ENCODE assay signal across 11 cellular contexts in genomic region chr15:81194723-81195122, GRCh38.
"Had no signal": no experiment of that assay in that cellular context is flagged by ENCODE, and none has a peak within 500 bp of the region (broad histone marks: within the 10 kb centered on the region; RNA-seq: fewer than 3 reads in every experiment).

No MANE protein-coding gene starts in this region.

- H3K36me3 Mint-ChIP-seq: memory B cell had no signal

- ATAC-seq: stimulated activated naive CD8-positive, alpha-beta T cell treated with anti-CD3 and anti-CD28 coated beads, Interleukin-15, Interleukin-2, amounts not matched to agents 100 U/mL and 50 U/mL, for 24 hours had no signal

- H3K4me1 Mint-ChIP-seq: activated CD4-positive, alpha-beta T cell treated with anti-CD3 and anti-CD28 coated beads, Interleukin-2, amount 10 ng/mL, durations not matched to agents 24 days and 14 days; memory B cell had no signal

- H3K27me3 ChIP-seq: ascending aorta, suprapubic skin had no signal

- H3K36me3 ChIP-seq: ascending aorta, esophagus squamous epithelium, suprapubic skin had no signal

- H3K27ac ChIP-seq: ascending aorta, esophagus squamous epithelium, suprapubic skin had no signal

- H3K27ac Mint-ChIP-seq: activated CD4-positive, alpha-beta T cell treated with anti-CD3 and anti-CD28 coated beads, Interleukin-2, amount 10 ng/mL, durations not matched to agents 24 days and 14 days; activated T-helper 1 cell treated with anti-CD3 and anti-CD28 coated beads, Interleukin-12 subunit alpha, Interleukin-12 subunit beta, Interleukin-2, Interleukin-4 antibody, amounts not matched to agents 30 ng/mL and 10 ng/mL and 1 ng/mL, durations not matched to agents 14 hours and 24 hours and 36 hours; memory B cell; nephron had no signal

- H3K4me3 ChIP-seq: ascending aorta, esophagus squamous epithelium, suprapubic skin had no signal

- H3K9me3 ChIP-seq: ascending aorta, esophagus squamous epithelium, suprapubic skin had no signal

- H3K9me3 Mint-ChIP-seq: activated CD4-positive, alpha-beta T cell treated with anti-CD3 and anti-CD28 coated beads, Interleukin-2, amount 10 ng/mL, durations not matched to agents 24 days and 14 days; activated T-helper 1 cell treated with anti-CD3 and anti-CD28 coated beads, Interleukin-12 subunit alpha, Interleukin-12 subunit beta, Interleukin-2, Interleukin-4 antibody, amounts not matched to agents 30 ng/mL and 10 ng/mL and 1 ng/mL, durations not matched to agents 14 hours and 24 hours and 36 hours; memory B cell; nephron had no signal

- DNase-seq: activated CD4-positive, alpha-beta T cell treated with anti-CD3 and anti-CD28 coated beads, Interleukin-2, amount 10 ng/mL, durations not matched to agents 24 days and 14 days; activated naive CD4-positive, alpha-beta T cell; esophagus squamous epithelium; foreskin fibroblast; stimulated activated CD4-positive, alpha-beta T cell treated with anti-CD3 and anti-CD28 coated beads, Interleukin-12 subunit alpha, Interleukin-12 subunit beta, amount 100 ng/mL, for 4 hours; stimulated activated naive CD8-positive, alpha-beta T cell treated with anti-CD3 and anti-CD28 coated beads, Interleukin-15, Interleukin-2, amounts not matched to agents 100 U/mL and 50 U/mL, for 24 hours had no signal

- H3K4me3 Mint-ChIP-seq: activated CD4-positive, alpha-beta T cell treated with anti-CD3 and anti-CD28 coated beads, Interleukin-2, amount 10 ng/mL, durations not matched to agents 24 days and 14 days; activated T-helper 1 cell treated with anti-CD3 and anti-CD28 coated beads, Interleukin-12 subunit alpha, Interleukin-12 subunit beta, Interleukin-2, Interleukin-4 antibody, amounts not matched to agents 30 ng/mL and 10 ng/mL and 1 ng/mL, durations not matched to agents 14 hours and 24 hours and 36 hours; memory B cell; nephron had no signal
